27 cellular contexts compared by ENCODE assay signal in genomic region chr1:7692038-7692437, GRCh38.
"Had no signal": no experiment of that assay in that cellular context is flagged by ENCODE, and none has a peak within 500 bp of the region (broad histone marks: within the 10 kb centered on the region; RNA-seq: fewer than 3 reads in every experiment).

No MANE protein-coding gene starts in this region.

- H3K27ac ChIP-seq: neutrophil, pancreas, psoas muscle, skin epidermis, stomach, thoracic aorta, thyroid gland, tibial nerve, upper lobe of left lung, vagina had no signal

- DNase-seq: naive thymus-derived CD4-positive, alpha-beta T cell; natural killer cell; psoas muscle; right cardiac atrium; stimulated activated CD4-positive, alpha-beta T cell treated with anti-CD3 and anti-CD28 coated beads, Interleukin-15, amount 100 ng/mL, for 24 hours; stimulated activated CD4-positive, alpha-beta T cell treated with anti-CD3 and anti-CD28 coated beads, Interleukin-2, amount 100 ng/mL, for 24 hours; stimulated activated CD4-positive, alpha-beta T cell treated with anti-CD3 and anti-CD28 coated beads, Interleukin-2, amount 100 ng/mL, for 48 hours; stimulated activated CD4-positive, alpha-beta T cell treated with anti-CD3 and anti-CD28 coated beads, Interleukin-4, amount 100 ng/mL, for 24 hours; stimulated activated naive B cell treated with anti-CD40 and anti-IgM and Interleukin-4, amounts not matched to agents 10 μg/mL and 1 μg/mL and 100 μg/mL, for 72 hours; stimulated activated naive CD4-positive, alpha-beta T cell treated with Interleukin-2 at 50 U/mL for 16 hours; stomach; thyroid gland; trophoblast cell; upper lobe of left lung had no signal

- FAIRE-seq: pancreas, urothelium cell line had no signal

- H3K4me2 ChIP-seq: smooth muscle cell had no signal

- H3K36me3 ChIP-seq: neutrophil, pancreas, stomach, thoracic aorta, thyroid gland, tibial nerve, upper lobe of left lung, vagina had no signal

- H3K27me3 ChIP-seq: pancreas, thyroid gland, tibial nerve, upper lobe of left lung, vagina had no signal

- H3K4me3 ChIP-seq: pancreas, psoas muscle, skin epidermis, smooth muscle cell, stomach, thoracic aorta, thyroid gland, tibial nerve, upper lobe of left lung, vagina had no signal

- H3K36me3 Mint-ChIP-seq: natural killer cell; stimulated activated effector memory CD8-positive, alpha-beta T cell treated with anti-CD3 and anti-CD28 coated beads, Interleukin-12 subunit alpha, Interleukin-12 subunit beta, amount 100 ng/mL, for 72 hours had no signal

- H3K4me1 ChIP-seq: pancreas, psoas muscle, stomach, thyroid gland, tibial nerve, upper lobe of left lung, vagina had no signal

- H3K4me1 Mint-ChIP-seq: natural killer cell; nephron; stimulated activated naive B cell treated with anti-CD40 and anti-IgM and Interleukin-4, amounts not matched to agents 10 μg/mL and 1 μg/mL and 100 μg/mL, for 72 hours had no signal

- H3K9me3 ChIP-seq: neutrophil, pancreas, psoas muscle, thoracic aorta, thyroid gland, upper lobe of left lung, vagina had no signal

- H3K27ac Mint-ChIP-seq: naive thymus-derived CD4-positive, alpha-beta T cell; natural killer cell; nephron; progenitor cell of endocrine pancreas; stimulated activated effector memory CD8-positive, alpha-beta T cell treated with anti-CD3 and anti-CD28 coated beads, Interleukin-12 subunit alpha, Interleukin-12 subunit beta, amount 100 ng/mL, for 72 hours; stimulated activated naive B cell treated with anti-CD40 and anti-IgM and Interleukin-4, amounts not matched to agents 10 μg/mL and 1 μg/mL and 100 μg/mL, for 72 hours; stimulated activated naive CD8-positive, alpha-beta T cell treated with anti-CD3 and anti-CD28 coated beads, Interleukin-15, Interleukin-2, amounts not matched to agents 100 ng/mL and 50 ng/mL, for 24 hours had no signal

- H3K4me3 Mint-ChIP-seq: naive thymus-derived CD4-positive, alpha-beta T cell; natural killer cell; nephron; stimulated activated effector memory CD8-positive, alpha-beta T cell treated with anti-CD3 and anti-CD28 coated beads, Interleukin-12 subunit alpha, Interleukin-12 subunit beta, amount 100 ng/mL, for 72 hours; stimulated activated naive B cell treated with anti-CD40 and anti-IgM and Interleukin-4, amounts not matched to agents 10 μg/mL and 1 μg/mL and 100 μg/mL, for 72 hours; stimulated activated naive CD8-positive, alpha-beta T cell treated with anti-CD3 and anti-CD28 coated beads, Interleukin-15, Interleukin-2, amounts not matched to agents 100 ng/mL and 50 ng/mL, for 24 hours had no signal

- H3K9me3 Mint-ChIP-seq: natural killer cell had no signal

- ATAC-seq: naive thymus-derived CD4-positive, alpha-beta T cell; natural killer cell; pancreas; psoas muscle; right cardiac atrium; sciatic nerve; stimulated activated effector memory CD8-positive, alpha-beta T cell treated with anti-CD3 and anti-CD28 coated beads, Interleukin-12 subunit alpha, Interleukin-12 subunit beta, amount 100 ng/mL, for 72 hours; stimulated activated naive B cell treated with anti-CD40 and anti-IgM and Interleukin-4, amounts not matched to agents 10 μg/mL and 1 μg/mL and 100 μg/mL, for 72 hours had no signal
